8 cellular contexts compared by ENCODE assay signal in genomic region chr15:90219421-90220141, GRCh38. TPM values are rescaled to one million over a fixed set of nuclear protein-coding genes. Genes with fewer than 3 reads are reported as not detected.
A peak's percentile ranks its signal among the peaks of the same experiment; 100 is the strongest.
DNase-seq lines count a peak whose midpoint lies in the region; ATAC-seq lines count a peak whose summit lies in the region.

No MANE protein-coding gene starts in this region.

- intact Hi-C loops in Right ventricle myocardium inferior (cut with DNase I), result no loop called here
- intact Hi-C loops in cardiac septum (cut with DNase I), result loop anchor here (10.0 kb wide), 1 partner anchor 325 kb away; the partner anchor contains the start of gene AP3S2

- DNase-seq in Right ventricle myocardium inferior (ENCODE audit: missing footprints) (no peak), cardiac septum (ENCODE audit: low spot score) (no peak), SK-MEL-5 (ENCODE audit: low read depth, low spot score) (peak; percentile 50), iPS-NIHi11 (ENCODE audit: low spot score) (peak; percentile 90), globus pallidus (ENCODE audit: low spot score) (no peak)
- DNase-seq in activated naive CD8-positive, alpha-beta T cell treated with anti-CD3 and anti-CD28 coated beads, Interleukin-2, amount 50 U/mL, for 16 hours (ENCODE audit: low read depth, low spot score), result peak; percentile 33
- peak; percentile 65 for DNase-seq in stimulated activated CD4-positive, alpha-beta T cell treated with anti-CD3 and anti-CD28 coated beads, Interleukin-4, amount 100 ng/mL, for 1 hour

- in situ Hi-C loops in SK-MEL-5 (cut with HindIII; ENCODE audit: low pct_unique_long_range_greater_than_20kb, low sequenced_read_pairs), result no loop called here

- peak; percentile 54 for ATAC-seq in Right ventricle myocardium inferior
- no peak for ATAC-seq in HG03097 (IDR thresholded peaks at IDR 0.05; ENCODE audit: low FRiP score, unreplicated experiment)

RNA-seq across cellular contexts. Expression of gene CIB1, which starts 14.2 kb away (rescaled TPM):
- total RNA-seq in Right ventricle myocardium inferior (73.2 TPM), cardiac septum (69.9 TPM)
- total RNA-seq in SK-MEL-5 (2014; rRNA removed; shearing (Covaris generic)), result 40.0 and 47.2 TPM in 2 replicates
- 48.2 and 65.3 TPM in 2 replicates for polyA plus RNA-seq in SK-MEL-5 (2015; cell fraction: cytosol; rRNA removed)
- polyA plus RNA-seq in SK-MEL-5 (2015; cell fraction: nucleus; rRNA removed), result 30.6 and 39.1 TPM in 2 replicates

RNA-seq across cellular contexts. Expression of gene GDPGP1, which starts 14.4 kb away (rescaled TPM):
- total RNA-seq in Right ventricle myocardium inferior (9.8 TPM), cardiac septum (10.6 TPM)
- 5.5 and 10.9 TPM in 2 replicates for total RNA-seq in SK-MEL-5 (2014; rRNA removed; shearing (Covaris generic))
- polyA plus RNA-seq in SK-MEL-5 (2015; cell fraction: cytosol; rRNA removed), result 7.3 and 11.3 TPM in 2 replicates
- 8.3 and 9.7 TPM in 2 replicates for polyA plus RNA-seq in SK-MEL-5 (2015; cell fraction: nucleus; rRNA removed)

RNA-seq across cellular contexts. Expression of gene SEMA4B, which starts 18.5 kb away (rescaled TPM):
- total RNA-seq in Right ventricle myocardium inferior (27.7 TPM), cardiac septum (21.2 TPM)
- total RNA-seq in SK-MEL-5 (2014; rRNA removed; shearing (Covaris generic)), result 10.6 and 17.1 TPM in 2 replicates
- 18.4 and 22.1 TPM in 2 replicates for polyA plus RNA-seq in SK-MEL-5 (2015; cell fraction: cytosol; rRNA removed)
- polyA plus RNA-seq in SK-MEL-5 (2015; cell fraction: nucleus; rRNA removed), result 27.5 and 27.8 TPM in 2 replicates

RNA-seq across cellular contexts. Expression of gene TTLL13, which starts 29.8 kb away (rescaled TPM):
- total RNA-seq in Right ventricle myocardium inferior (not detected), cardiac septum (0.16 TPM)
- total RNA-seq in SK-MEL-5 (2014; rRNA removed; shearing (Covaris generic)), result 0.18 TPM in 1 of 2 replicates, not detected in the other
- polyA plus RNA-seq in SK-MEL-5 (2015; cell fraction: cytosol; rRNA removed), result 0.14 and 0.19 TPM in 2 replicates
- 0.28 TPM in 1 of 2 replicates, not detected in the other for polyA plus RNA-seq in SK-MEL-5 (2015; cell fraction: nucleus; rRNA removed)

RNA-seq across cellular contexts. Expression of gene NGRN, which starts 45.9 kb away (rescaled TPM):
- total RNA-seq in Right ventricle myocardium inferior (122 TPM), cardiac septum (111 TPM)
- total RNA-seq in SK-MEL-5 (2014; rRNA removed; shearing (Covaris generic)), result 88.4 and 99.6 TPM in 2 replicates
- polyA plus RNA-seq in SK-MEL-5 (2015; cell fraction: cytosol; rRNA removed), result 65.1 and 69.2 TPM in 2 replicates
- polyA plus RNA-seq in SK-MEL-5 (2015; cell fraction: nucleus; rRNA removed), result 28.8 and 29.4 TPM in 2 replicates

Comparison
In these comparisons a context has a peak if more than half of its experiments do, and no peak if none do; other contexts are left out.
1. DNase-seq: peak in SK-MEL-5 (single experiment), activated naive CD8-positive, alpha-beta T cell treated with anti-CD3 and anti-CD28 coated beads, Interleukin-2, amount 50 U/mL, for 16 hours (single experiment), iPS-NIHi11 (single experiment) and stimulated activated CD4-positive, alpha-beta T cell treated with anti-CD3 and anti-CD28 coated beads, Interleukin-4, amount 100 ng/mL, for 1 hour (single experiment); none in Right ventricle myocardium inferior (single experiment), cardiac septum (single experiment) and globus pallidus (single experiment).